ENCODE assay signal across 13 cellular contexts in the genomic region with DNA sequence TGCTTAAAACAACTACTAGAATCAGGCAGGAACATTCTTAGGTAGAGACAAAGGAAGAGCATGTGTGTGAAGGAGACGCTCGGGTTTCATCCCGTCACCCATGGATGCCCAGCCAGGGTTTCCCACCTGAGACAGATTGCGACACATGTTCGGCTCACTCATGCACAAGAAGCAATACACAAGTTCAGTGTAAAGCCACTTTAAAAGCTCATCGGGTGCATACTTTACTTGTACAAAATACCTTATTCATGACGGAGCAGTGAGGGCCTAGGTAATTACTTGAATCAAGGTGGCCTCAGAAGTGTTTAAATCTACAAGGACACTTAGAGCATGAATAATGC. TPM values are rescaled to one million over a fixed set of nuclear protein-coding genes. Genes with fewer than 3 reads are reported as not detected.
DNase-seq lines count a peak whose midpoint lies in the region; ATAC-seq and TF ChIP-seq lines count a peak whose summit lies in the region.
"Had no signal": no experiment of that assay in that cellular context is flagged by ENCODE, and none has a peak within 500 bp of the region (broad histone marks: within the 10 kb centered on the region; RNA-seq: fewer than 3 reads in every experiment).

No MANE protein-coding gene starts in this region.

- POLR2A ChIA-PET in IMR-90 (lab: Charles Lee; ENCODE audit: unreplicated experiment), result no interaction called here
- POLR2A ChIA-PET in activated B cell treated with CpG ODN at 0.5 μM for 24 hours (lab: Charles Lee), result interaction anchor here (0.9 kb wide), 1 partner anchor 11 kb away, joined by 3 read pairs; no protein-coding TSS in a partner anchor
- POLR2A ChIA-PET in RWPE1 (lab: Yijun Ruan, JAX; ENCODE audit: low non-redundant PET), result no interaction called here

- H2AK5ac ChIP-seq in IMR-90 (ENCODE audit: low read depth, low read length), result no peak overlapping the region; the same call in 1 of the 2 replicates

- no peak; the same call in 1 of the 2 replicates for ATAC-seq in IMR-90 (ENCODE audit: low read depth)
- no peak for ATAC-seq in activated B cell treated with CpG ODN at 0.5 μM for 24 hours (ENCODE audit: low read depth)
- no peak for ATAC-seq in GM18873 (IDR thresholded peaks at IDR 0.05; ENCODE audit: low FRiP score, unreplicated experiment)
- ATAC-seq: stimulated activated naive CD8-positive, alpha-beta T cell treated with anti-CD3 and anti-CD28 coated beads, Interleukin-15, amount 100 ng/mL, for 72 hours had no signal

- H2AK9ac ChIP-seq in IMR-90 (replicated peaks; ENCODE audit: low read depth, low read length, poor library complexity), result no peak overlapping the region

- H3K4me1 ChIP-seq in IMR-90 (ENCODE audit: control insufficient read depth, insufficient read depth, low read length) (peaks cover 21% of the 10 kb centered on the region), spleen (peaks cover 8 to 100% (median 85%) of the 10 kb centered on the region in 6 donors)
- H3K4me1 ChIP-seq: Caco-2 had no signal

- no peak for TF ChIP-seq RAD21 in IMR-90 (IDR thresholded peaks at IDR 0.05; ENCODE audit: low read length)

- WGBS in IMR-90 (ENCODE audit: extremely low coverage in 2 of 2, insufficient read length in 1 of 2), 2 experiments, result no CpG with 5 or more reads among the region's 7 CpGs
- 67 to 77% (median 73%) methylated on average over 7 of the region's 7 CpGs for WGBS in spleen, 5 donors

- dilution Hi-C loops in IMR-90 (cut with HindIII; ENCODE audit: low sequenced_read_pairs, unreplicated experiment), result no loop called here

- H3K18ac ChIP-seq in IMR-90 (ENCODE audit: low read depth, low read length), result peak overlapping the region; percentile 62

- peak overlapping the region; percentile 85 for H3K4me2 ChIP-seq in IMR-90 (ENCODE audit: low read depth, low read length)

- intact Hi-C loops in IMR-90 (cut with micrococcal nuclease) (no loop called here), activated B cell treated with CpG ODN at 0.5 μM for 24 hours (cut with micrococcal nuclease) (loop anchor here (2.0 kb wide), 1 partner anchor 13 kb away; no protein-coding TSS in a partner anchor), spleen (cut with DNase I; ENCODE audit: low total_unique reads) (no loop called here)

- TF ChIP-seq POLR2A in IMR-90 (IDR thresholded peaks at IDR 0.05; ENCODE audit: low read depth, low read length) (no peak), spleen (IDR thresholded peaks at IDR 0.05) (no peak)

- H3K4me3 Mint-ChIP-seq in activated B cell treated with CpG ODN at 0.5 μM for 24 hours (peak overlapping the region; percentile 42), immature natural killer cell (peak overlapping the region; percentile 42 to 83 (median 71))
- H3K4me3 Mint-ChIP-seq: activated naive CD8-positive, alpha-beta T cell treated with anti-CD3 and anti-CD28 coated beads, Interleukin-2, amount 10 ng/mL, durations not matched to agents 7 days and 5 days; stimulated activated naive CD8-positive, alpha-beta T cell treated with anti-CD3 and anti-CD28 coated beads, Interleukin-15, amount 100 ng/mL, for 72 hours had no signal

- H3K27ac ChIP-seq in IMR-90 (ENCODE audit: insufficient read depth, low read length) (peak overlapping the region; percentile 77; the same call in 1 of the 2 replicates), spleen (peak overlapping the region in 5 of 8 donors; percentile 22 to 69 (median 56)), RWPE1 (no peak overlapping the region)

- H3K56ac ChIP-seq in IMR-90 (ENCODE audit: extremely low read depth, insufficient read depth, low read length), result no peak overlapping the region; the same call in 1 of the 2 replicates

- no peak overlapping the region for H2AFZ ChIP-seq in IMR-90 (replicated peaks; ENCODE audit: low read length, poor library complexity)

- CTCF ChIA-PET in IMR-90 (lab: Yijun Ruan, JAX), result no interaction called here
- CTCF ChIA-PET in activated B cell treated with CpG ODN at 0.5 μM for 24 hours (lab: Charles Lee), result interaction anchor here (0.6 to 1.3 kb wide), 4 partner anchors 10 to 29 kb away, joined by 3 to 4 read pairs (median 3); no protein-coding TSS in a partner anchor
- CTCF ChIA-PET in RWPE1 (lab: Yijun Ruan, JAX), result no interaction called here

- H3K9ac ChIP-seq in IMR-90 (ENCODE audit: low read depth, low read length), result no peak overlapping the region

- H2BK5ac ChIP-seq in IMR-90 (ENCODE audit: low read depth, low read length, poor library complexity, severe bottlenecking), result peak overlapping the region; percentile 22

- H2BK120ac ChIP-seq in IMR-90 (ENCODE audit: low read depth, low read length), result peak overlapping the region; percentile 45

- peaks cover 8% of the 10 kb centered on the region; the same call in 1 of the 2 replicates for H3K36me3 ChIP-seq in IMR-90 (ENCODE audit: control insufficient read depth, insufficient read depth, low read length)
- peaks cover 0 to 54% (median 0%) of the 10 kb centered on the region in 6 donors for H3K36me3 ChIP-seq in spleen

- no peaks in the 10 kb centered on the region for H3K27me3 ChIP-seq in IMR-90 (ENCODE audit: control insufficient read depth, insufficient read depth, low read length)
- no peaks in the 10 kb centered on the region for H3K27me3 ChIP-seq in spleen (replicated peaks in 1 of 7)

- 0 out of 2 replicates have a peak overlapping the region, but pooled peaks have one; percentile 8 for H4K91ac ChIP-seq in IMR-90 (ENCODE audit: insufficient read depth, low read depth, low read length)

- no TSS peak for BruUV-seq in IMR-90 (replicated peaks; lab: Mats Ljungman, UMichigan)

- H3K36me3 Mint-ChIP-seq in activated B cell treated with CpG ODN at 0.5 μM for 24 hours (ENCODE audit: low read depth), result peaks cover 44% of the 10 kb centered on the region
- H3K36me3 Mint-ChIP-seq in immature natural killer cell, result peaks cover 14 to 17% (median 15%) of the 10 kb centered on the region in 3 donors
- H3K36me3 Mint-ChIP-seq: activated naive CD8-positive, alpha-beta T cell treated with anti-CD3 and anti-CD28 coated beads, Interleukin-2, amount 10 ng/mL, durations not matched to agents 7 days and 5 days had no signal

- H4K5ac ChIP-seq in IMR-90 (ENCODE audit: low read depth, low read length), result peak overlapping the region; percentile 3

- H3K27ac Mint-ChIP-seq in activated B cell treated with CpG ODN at 0.5 μM for 24 hours (peak overlapping the region; percentile 41), immature natural killer cell (peak overlapping the region in 3 of 6 donors; percentile 92 to 96 (median 93))
- H3K27ac Mint-ChIP-seq: activated naive CD8-positive, alpha-beta T cell treated with anti-CD3 and anti-CD28 coated beads, Interleukin-2, amount 10 ng/mL, durations not matched to agents 7 days and 5 days had no signal

- H3K9me3 ChIP-seq in IMR-90 (ENCODE audit: control insufficient read depth, insufficient read depth, low read length) (no peaks in the 10 kb centered on the region), spleen (no peaks in the 10 kb centered on the region)
- H3K9me3 ChIP-seq: Caco-2 had no signal

- H3K9me3 Mint-ChIP-seq in activated B cell treated with CpG ODN at 0.5 μM for 24 hours (no peaks in the 10 kb centered on the region), immature natural killer cell (no peaks in the 10 kb centered on the region)
- H3K9me3 Mint-ChIP-seq: activated naive CD8-positive, alpha-beta T cell treated with anti-CD3 and anti-CD28 coated beads, Interleukin-2, amount 10 ng/mL, durations not matched to agents 7 days and 5 days; stimulated activated naive CD8-positive, alpha-beta T cell treated with anti-CD3 and anti-CD28 coated beads, Interleukin-15, amount 100 ng/mL, for 72 hours had no signal

- in situ Hi-C loops in IMR-90 (cut with MboI; ENCODE audit: low sequenced_read_pairs), result no loop called here

- H3K14ac ChIP-seq in IMR-90 (replicated peaks; ENCODE audit: low read depth, low read length), result 0 out of 2 replicates have a peak overlapping the region, but pooled peaks have one; percentile 1

- H3K4me1 Mint-ChIP-seq in activated B cell treated with CpG ODN at 0.5 μM for 24 hours (peaks cover 73% of the 10 kb centered on the region), immature natural killer cell (peaks cover 0 to 58% of the 10 kb centered on the region in 2 donors)
- H3K4me1 Mint-ChIP-seq: activated naive CD8-positive, alpha-beta T cell treated with anti-CD3 and anti-CD28 coated beads, Interleukin-2, amount 10 ng/mL, durations not matched to agents 7 days and 5 days; stimulated activated naive CD8-positive, alpha-beta T cell treated with anti-CD3 and anti-CD28 coated beads, Interleukin-15, amount 100 ng/mL, for 72 hours had no signal

- no peaks in the 10 kb centered on the region for H3K27me3 Mint-ChIP-seq in activated B cell treated with CpG ODN at 0.5 μM for 24 hours
- peaks cover 6 to 17% (median 11%) of the 10 kb centered on the region in 3 donors for H3K27me3 Mint-ChIP-seq in immature natural killer cell (ENCODE audit: low read depth in 3 of 3)
- H3K27me3 Mint-ChIP-seq: stimulated activated naive CD8-positive, alpha-beta T cell treated with anti-CD3 and anti-CD28 coated beads, Interleukin-15, amount 100 ng/mL, for 72 hours had no signal

- H2BK20ac ChIP-seq in IMR-90 (ENCODE audit: low read depth, low read length), result peak overlapping the region; percentile 71

- peaks cover 22 to 47% of the 10 kb centered on the region in 2 experiments for H3K79me1 ChIP-seq in IMR-90 (ENCODE audit: low read depth in 1 of 2, low read length in 2 of 2)

- H3K4ac ChIP-seq in IMR-90 (ENCODE audit: low read depth, low read length), result 0 out of 2 replicates have a peak overlapping the region, but pooled peaks have one; percentile 20

- H3K4me3 ChIP-seq in IMR-90 (ENCODE audit: insufficient read depth, low read depth, low read length) (no peak overlapping the region), spleen (peak overlapping the region in 1 of 8 donors; percentile 2)

- DNase-seq in IMR-90, result peak; percentile 43
- DNase-seq in activated B cell treated with CpG ODN at 0.5 μM for 24 hours, result no peak
- DNase-seq in immature natural killer cell, result no peak
- no peak for DNase-seq in spleen
- no peak for DNase-seq in NCI-H2029 treated with DMSO at 0.1 percent for 48 hours (lab: John Stamatoyannopoulos, UW)
- DNase-seq in RWPE1 (ENCODE audit: low spot score), result no peak
- DNase-seq: activated CD8-positive, alpha-beta memory T cell treated with anti-CD3 and anti-CD28 coated beads, Interleukin-2, amount 50 U/mL, for 48 hours; activated naive CD8-positive, alpha-beta T cell treated with anti-CD3 and anti-CD28 coated beads, Interleukin-2, amount 10 ng/mL, durations not matched to agents 7 days and 5 days; Caco-2; mammary epithelial cell; Right ventricle myocardium superior; stimulated activated naive CD8-positive, alpha-beta T cell treated with anti-CD3 and anti-CD28 coated beads, Interleukin-15, amount 100 ng/mL, for 72 hours had no signal

- peak overlapping the region; percentile 55; the same call in 1 of the 2 replicates for H3K23ac ChIP-seq in IMR-90 (ENCODE audit: low read depth, low read length)

- no peak overlapping the region; a peak in 1 of 4 replicates for H4K8ac ChIP-seq in IMR-90 (ENCODE audit: low read depth in 2 of 2, low read length in 2 of 2)

- H4K20me1 ChIP-seq in IMR-90 (ENCODE audit: insufficient read depth, low read length), result peaks cover 21% of the 10 kb centered on the region; the same call in 1 of the 2 replicates

- no peak for TF ChIP-seq CTCF in IMR-90 (conservative IDR thresholded peaks at IDR 0.05; ENCODE audit: low read depth, low read length)
- no peak for TF ChIP-seq CTCF in activated B cell treated with CpG ODN at 0.5 μM for 24 hours (IDR thresholded peaks at IDR 0.05)
- no peak for TF ChIP-seq CTCF in spleen (IDR thresholded peaks at IDR 0.05 in 8 of 11, conservative IDR thresholded peaks at IDR 0.05 in 3 of 11)
- no peak for TF ChIP-seq CTCF in RWPE1 (conservative IDR thresholded peaks at IDR 0.05; ENCODE audit: low read depth)

- H3K9me1 ChIP-seq in IMR-90 (ENCODE audit: insufficient read depth, low read length), result peaks cover 2% of the 10 kb centered on the region

- 0 out of 3 replicates have a peak overlapping the region, but pooled peaks have one; percentile 24 for H2BK15ac ChIP-seq in IMR-90 (ENCODE audit: low read depth, low read length)

RNA-seq across cellular contexts. Expression of a gene that starts 42.0 kb away (rescaled TPM):
- 50.9 and 52.5 TPM in 2 replicates for total RNA-seq in IMR-90 (2012; rRNA removed)
- polyA plus RNA-seq in IMR-90 (2012; rRNA removed), result 22.4 and 23.8 TPM in 2 replicates
- 9.9 and 12.5 TPM in 2 replicates for polyA plus RNA-seq in IMR-90 (2012; cell fraction: cytosol; rRNA removed)
- 12.0 and 32.4 TPM in 2 replicates for polyA plus RNA-seq in IMR-90 (2012; cell fraction: nucleus; rRNA removed; ENCODE audit: low replicate concordance)
- total RNA-seq in activated B cell treated with CpG ODN at 0.5 μM for 24 hours, result 162 and 200 TPM in 2 replicates
- polyA plus RNA-seq in immature natural killer cell, result 100 to 1,000 TPM in 1 of 3 donors, 10 to 100 TPM in 2; 56.5 to 115 (median 62.3) TPM
- total RNA-seq in spleen, result 100 to 1,000 TPM; 217 to 362 (median 262) TPM
- 10 to 100 TPM; 25.5 to 36.8 (median 28.5) TPM for polyA plus RNA-seq in spleen
- total RNA-seq: Caco-2 had no signal
